ENCODE assay signal across 24 cellular contexts in genomic region chr3:126685041-126685440, GRCh38. TPM values are rescaled to one million over a fixed set of nuclear protein-coding genes. Genes with fewer than 3 reads are reported as not detected.
DNase-seq lines count a peak whose midpoint lies in the region; TF ChIP-seq lines count a peak whose summit lies in the region.
"Had no signal": no experiment of that assay in that cellular context is flagged by ENCODE, and none has a peak within 500 bp of the region (broad histone marks: within the 10 kb centered on the region; RNA-seq: fewer than 3 reads in every experiment).

No MANE protein-coding gene starts in this region.

- H3K27ac ChIP-seq in neuronal stem cell (replicated peaks; ENCODE audit: low read length), result no peak overlapping the region
- H3K27ac ChIP-seq: foreskin keratinocyte, neutrophil, prostate gland had no signal

- DNase-seq in A172 (ENCODE audit: low spot score) (peak; percentile 18), HT1080 (ENCODE audit: low read depth) (peak; percentile 47), astrocyte of the spinal cord (ENCODE audit: low read depth, low spot score) (peak; percentile 6), neuronal stem cell (ENCODE audit: low spot score) (no peak), KBM-7 (no peak), foreskin melanocyte (no peak), UCSD-AML1 (lab: John Stamatoyannopoulos, UW; ENCODE audit: unreplicated experiment) (no peak)
- no peak for DNase-seq in effector CD4-positive, alpha-beta T cell
- DNase-seq: 8988T; activated CD4-positive, alpha-beta T cell treated with anti-CD3 and anti-CD28 coated beads for 48 hours; activated T-cell treated with anti-CD3 and anti-CD28 coated beads, Interleukin-2, amount 50 U/mL, for 48 hours; BE2C; DMS53; foreskin keratinocyte; GF-D8; NCI-H1105; NCI-H187 treated with DMSO at 0.1 percent for 48 hours; stimulated activated naive CD8-positive, alpha-beta T cell treated with anti-CD3 and anti-CD28 coated beads, Interleukin-15, Interleukin-2, amounts not matched to agents 100 U/mL and 50 U/mL, for 24 hours; T-helper 9 cell; WERI-Rb-1 had no signal

- TF ChIP-seq CTCF in astrocyte of the spinal cord (IDR thresholded peaks at IDR 0.05; ENCODE audit: low read depth, low read length), result no peak

- H3K9ac ChIP-seq in neuronal stem cell (ENCODE audit: low read depth, low read length, poor library complexity), result no peak overlapping the region

- peak overlapping the region; percentile 42 for H2AK5ac ChIP-seq in neuronal stem cell (ENCODE audit: low read depth, low read length)

- peak overlapping the region; percentile 77 for H2BK12ac ChIP-seq in neuronal stem cell (ENCODE audit: low read length)

- H3K23ac ChIP-seq in neuronal stem cell (ENCODE audit: low read depth, low read length, poor library complexity), result no peak overlapping the region

- H3K9me3 ChIP-seq in neuronal stem cell (replicated peaks in 1 of 2; ENCODE audit: control insufficient read depth in 2 of 2, insufficient read depth in 1 of 2, low read depth in 1 of 2, low read length in 2 of 2), result no peaks in the 10 kb centered on the region
- H3K9me3 ChIP-seq: adrenal gland, BE2C, HAP-1, neutrophil, prostate gland had no signal

- H3K18ac ChIP-seq in neuronal stem cell (ENCODE audit: low read length), result peak overlapping the region; percentile 65

- in situ Hi-C loops in astrocyte of the spinal cord (cut with HindIII; ENCODE audit: low sequenced_read_pairs) (no loop called here), KBM-7 (cut with MboI; ENCODE audit: low pct_unique_long_range_greater_than_20kb, low sequenced_read_pairs) (no loop called here)

- H2BK120ac ChIP-seq in neuronal stem cell (ENCODE audit: low read depth, low read length), result peak overlapping the region; percentile 26

- no peak overlapping the region for H2AFZ ChIP-seq in neuronal stem cell (ENCODE audit: low read length)

- peak overlapping the region; percentile 23 for H2BK15ac ChIP-seq in neuronal stem cell (ENCODE audit: low read length)

- WGBS in neuronal stem cell (ENCODE audit: extremely low coverage in 2 of 2, insufficient read length in 2 of 2, insufficient replicate concordance in 1 of 2), 2 donors, result no CpG with 5 or more reads among the region's 3 CpGs

- no peak overlapping the region for H3K4ac ChIP-seq in neuronal stem cell (ENCODE audit: low read length)

- no peak overlapping the region for H3K14ac ChIP-seq in neuronal stem cell (ENCODE audit: low read length)

- H2BK5ac ChIP-seq in neuronal stem cell (ENCODE audit: low read length), result no peak overlapping the region

- H3K4me1 ChIP-seq in neuronal stem cell (ENCODE audit: control insufficient read depth in 2 of 2, insufficient read depth in 1 of 2, low read depth in 1 of 2, low read length in 2 of 2), result peaks cover 14 to 27% of the 10 kb centered on the region in 2 donors
- H3K4me1 ChIP-seq: foreskin keratinocyte, HAP-1 had no signal

- H3K4me3 ChIP-seq in astrocyte of the spinal cord (ENCODE audit: low read depth, low read length), result no peak overlapping the region
- H3K4me3 ChIP-seq in neuronal stem cell (ENCODE audit: low read length in 2 of 2), result no peak overlapping the region
- H3K4me3 ChIP-seq: adrenal gland, HAP-1, prostate gland had no signal

- no peak overlapping the region for H4K8ac ChIP-seq in neuronal stem cell (ENCODE audit: low read depth, low read length)

- no peak overlapping the region for H4K91ac ChIP-seq in neuronal stem cell (ENCODE audit: low read depth, low read length, poor library complexity)

- no peak overlapping the region for H3K4me2 ChIP-seq in neuronal stem cell (ENCODE audit: insufficient read depth, low read length, poor library complexity, severe bottlenecking)

- H3K79me1 ChIP-seq in neuronal stem cell (ENCODE audit: low read depth, low read length), result no peaks in the 10 kb centered on the region

- H3K27me3 ChIP-seq in neuronal stem cell (ENCODE audit: control insufficient read depth in 3 of 3, insufficient read depth in 3 of 3, low read depth in 1 of 3, low read length in 3 of 3), result peaks cover 0 to 2% (median 1%) of the 10 kb centered on the region in 3 experiments
- H3K27me3 ChIP-seq: adrenal gland, BE2C had no signal

- no peaks in the 10 kb centered on the region for H3K36me3 ChIP-seq in neuronal stem cell (replicated peaks in 1 of 2; ENCODE audit: control insufficient read depth in 2 of 2, insufficient read depth in 2 of 2, low read length in 2 of 2)
- H3K36me3 ChIP-seq: adrenal gland, BE2C, HAP-1, neutrophil, prostate gland, WERI-Rb-1 had no signal

RNA-seq across cellular contexts. Expression of gene CHCHD6, which starts 19.0 kb away (rescaled TPM):
- 35.8 and 49.4 TPM in 2 replicates for total RNA-seq in A172 (2014; rRNA removed; shearing (Covaris generic))
- 28.7 and 37.9 TPM in 2 replicates for total RNA-seq in HT1080 (2014; rRNA removed; shearing (Covaris generic))
- 28.8 and 30.1 TPM in 2 replicates for polyA plus RNA-seq in HT1080 (2015; cell fraction: cytosol; rRNA removed)
- polyA plus RNA-seq in HT1080 (2015; cell fraction: nucleus; rRNA removed), result 14.4 and 16.4 TPM in 2 replicates
- 38.4 TPM for polyA plus RNA-seq in neuronal stem cell (2013, experiment 1 of 2)
- polyA plus RNA-seq in neuronal stem cell (2013, experiment 2 of 2), result 38.2 TPM

RNA-seq across cellular contexts. Expression of gene TXNRD3, which starts 30.1 kb away (rescaled TPM):
- total RNA-seq in A172 (2014; rRNA removed; shearing (Covaris generic)), result 16.2 and 22.3 TPM in 2 replicates
- total RNA-seq in HT1080 (2014; rRNA removed; shearing (Covaris generic)), result 8.8 and 10.3 TPM in 2 replicates
- 6.6 and 8.3 TPM in 2 replicates for polyA plus RNA-seq in HT1080 (2015; cell fraction: cytosol; rRNA removed)
- polyA plus RNA-seq in HT1080 (2015; cell fraction: nucleus; rRNA removed), result 15.2 and 15.6 TPM in 2 replicates
- polyA plus RNA-seq in neuronal stem cell (2013, experiment 1 of 2), result 12.6 TPM
- 12.6 TPM for polyA plus RNA-seq in neuronal stem cell (2013, experiment 2 of 2)

Comparison
In these comparisons a context has a peak if more than half of its experiments do, and no peak if none do; other contexts are left out.
1. DNase-seq: peak in A172 (single experiment), HT1080 (single experiment) and astrocyte of the spinal cord (single experiment); none in neuronal stem cell (single experiment), KBM-7 (single experiment), effector CD4-positive, alpha-beta T cell (single experiment), foreskin melanocyte (single experiment) and UCSD-AML1 (single experiment).